In the genomic region with DNA sequence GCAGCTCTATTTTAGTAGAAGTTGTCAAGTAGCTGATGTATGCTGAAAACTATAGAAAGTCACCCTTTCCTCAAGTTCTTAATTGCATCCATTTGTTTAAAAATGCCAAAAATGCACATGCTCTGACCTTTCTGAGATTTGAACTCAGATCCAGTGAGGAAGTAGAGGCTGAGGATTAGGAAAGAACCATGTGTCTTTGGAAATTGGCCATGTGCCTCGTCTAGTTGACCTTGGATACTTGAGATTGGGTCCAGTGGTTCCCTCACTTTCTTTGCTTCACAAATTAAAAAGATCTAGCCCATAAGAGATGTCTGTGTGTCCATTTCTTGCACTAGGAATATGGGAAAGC, we compare ENCODE assay signal across 9 cellular contexts.
DNase-seq lines count a peak whose midpoint lies in the region; ATAC-seq, FAIRE-seq and TF ChIP-seq lines count a peak whose summit lies in the region.
"Had no signal": no experiment of that assay in that cellular context is flagged by ENCODE, and none has a peak within 500 bp of the region (broad histone marks: within the 10 kb centered on the region; RNA-seq: fewer than 3 reads in every experiment).

No MANE protein-coding gene starts in this region.

- intact Hi-C loops in left ventricle myocardium inferior (cut with micrococcal nuclease) (no loop called here), left ventricle myocardium superior (cut with micrococcal nuclease) (no loop called here), GM12878 (cut with micrococcal nuclease; ENCODE audit: unreplicated experiment) (loop anchor here (1.0 to 10.0 kb wide), 2 partner anchors 29 to 290 kb away; partner anchors contain the start of gene MTMR2), vagina (cut with DNase I) (no loop called here), Calu3 (cut with micrococcal nuclease; ENCODE audit: unreplicated experiment) (no loop called here)

- TF ChIP-seq CTCF in left ventricle myocardium inferior (IDR thresholded peaks at IDR 0.05; ENCODE audit: borderline replicate concordance) (no peak), GM12878 (IDR thresholded peaks at IDR 0.05 in 2 of 3, conservative IDR thresholded peaks at IDR 0.05 in 1 of 3; ENCODE audit: control insufficient read depth in 2 of 3, extremely low read depth in 1 of 3, insufficient read depth in 1 of 3, low read depth in 3 of 3, low read length in 3 of 3) (no peak), vagina (IDR thresholded peaks at IDR 0.05) (no peak), Calu3 (IDR thresholded peaks at IDR 0.05; ENCODE audit: unreplicated experiment) (no peak)

- peaks cover 0 to 10% (median 0%) of the 10 kb centered on the region in 3 donors for H3K36me3 Mint-ChIP-seq in naive thymus-derived CD8-positive, alpha-beta T cell
- H3K36me3 Mint-ChIP-seq in Calu3 (ENCODE audit: insufficient read depth, unreplicated experiment), result no peaks in the 10 kb centered on the region
- H3K36me3 Mint-ChIP-seq: neural progenitor cell had no signal

- no peak for ATAC-seq in left ventricle myocardium superior
- no peak for ATAC-seq in GM12878
- ATAC-seq in naive thymus-derived CD8-positive, alpha-beta T cell, result no peak
- no peak for ATAC-seq in HG02852 (IDR thresholded peaks at IDR 0.05; ENCODE audit: unreplicated experiment)

- no peaks in the 10 kb centered on the region for H4K20me1 ChIP-seq in GM12878 (ENCODE audit: control insufficient read depth, insufficient read depth)

- no peak for FAIRE-seq in GM12878 (lab: Jason Lieb, UNC)

- H3K4me1 Mint-ChIP-seq in naive thymus-derived CD8-positive, alpha-beta T cell, result peaks cover 48 to 95% (median 81%) of the 10 kb centered on the region in 4 donors
- peaks cover 47% of the 10 kb centered on the region for H3K4me1 Mint-ChIP-seq in Calu3 (ENCODE audit: low read depth, unreplicated experiment)

- H3K9me3 Mint-ChIP-seq in naive thymus-derived CD8-positive, alpha-beta T cell, result peaks cover 0 to 15% (median 0%) of the 10 kb centered on the region in 9 donors
- no peaks in the 10 kb centered on the region for H3K9me3 Mint-ChIP-seq in Calu3 (ENCODE audit: low read depth, unreplicated experiment)
- H3K9me3 Mint-ChIP-seq: neural progenitor cell had no signal

- CTCF ChIA-PET in GM12878 (lab: Yijun Ruan, JAX), result interaction anchor here (0.7 to 3.0 kb wide), 9 partner anchors 10 to 202 kb away, joined by 3 to 17 read pairs (median 5); partner anchors contain the start of gene MAML2
- CTCF ChIA-PET in Calu3 (lab: Charles Lee), result interaction anchor here (0.6 to 1.7 kb wide), 2 partner anchors 128 to 210 kb away, joined by 3 to 6 read pairs; partner anchors contain the start of gene MAML2

- RAD21 ChIA-PET in GM12878 (lab: Charles Lee; ENCODE audit: unreplicated experiment), result interaction anchor here (0.7 to 3.1 kb wide), 14 partner anchors 14 to 179 kb away, joined by 3 to 21 read pairs (median 4); partner anchors contain the start of gene MAML2

- H3K4me3 ChIP-seq in left ventricle myocardium inferior (no peak overlapping the region), GM12878 (no peak overlapping the region; the same call in 1 of the 2 replicates), vagina (no peak overlapping the region)
- H3K4me3 ChIP-seq: neural progenitor cell had no signal

- BruUV-seq in GM12878 (replicated peaks; lab: Mats Ljungman, UMichigan) (no TSS peak), Calu3 (replicated peaks; lab: Mats Ljungman, UMichigan) (no TSS peak)

- peaks cover 70% of the 10 kb centered on the region for H3K4me1 ChIP-seq in left ventricle myocardium inferior
- H3K4me1 ChIP-seq in GM12878 (ENCODE audit: control insufficient read depth, insufficient read depth, low read length), result peaks cover 38% of the 10 kb centered on the region
- peaks cover 64% of the 10 kb centered on the region for H3K4me1 ChIP-seq in vagina

- DNase-seq in left ventricle myocardium inferior, result no peak
- no peak for DNase-seq in left ventricle myocardium superior
- DNase-seq in GM12878 (ENCODE audit: low read depth, low spot score), result no peak
- DNase-seq in naive thymus-derived CD8-positive, alpha-beta T cell, result no peak
- no peak for DNase-seq in vagina (ENCODE audit: extremely low spot score in 2 of 2)
- no peak for DNase-seq in NCI-H510A (lab: John Stamatoyannopoulos, UW)
- DNase-seq in Calu3, result no peak

- no peaks in the 10 kb centered on the region for H3K27me3 Mint-ChIP-seq in naive thymus-derived CD8-positive, alpha-beta T cell
- no peaks in the 10 kb centered on the region for H3K27me3 Mint-ChIP-seq in Calu3 (ENCODE audit: unreplicated experiment)

- peak overlapping the region; percentile 81 for H3K27ac ChIP-seq in left ventricle myocardium inferior (replicated peaks)
- H3K27ac ChIP-seq in GM12878 (ENCODE audit: control insufficient read depth, insufficient read depth), result peak overlapping the region; percentile 77
- H3K27ac ChIP-seq in vagina, result peak overlapping the region; percentile 91
- H3K27ac ChIP-seq: neural progenitor cell had no signal

- TF ChIP-seq POLR2A in GM12878 (IDR thresholded peaks at IDR 0.05; ENCODE audit: low read depth, low read length) (no peak), vagina (IDR thresholded peaks at IDR 0.05) (no peak)

- no peak overlapping the region for H2AFZ ChIP-seq in GM12878 (ENCODE audit: control insufficient read depth, low read depth, low read length)
- H2AFZ ChIP-seq: neural progenitor cell had no signal

- peak overlapping the region; percentile 64 for H3K4me2 ChIP-seq in GM12878 (ENCODE audit: control insufficient read depth, insufficient read depth)
- H3K4me2 ChIP-seq: neural progenitor cell had no signal

- no peak overlapping the region for H3K9ac ChIP-seq in GM12878 (ENCODE audit: control insufficient read depth, insufficient read depth, low read length)
- H3K9ac ChIP-seq: neural progenitor cell had no signal

- peaks cover 22% of the 10 kb centered on the region for H3K79me2 ChIP-seq in GM12878 (ENCODE audit: control insufficient read depth, insufficient read depth, low read length)

- POLR2A ChIA-PET in GM12878 (lab: Charles Lee), result interaction anchor here (0.6 to 1.6 kb wide), 5 partner anchors 14 to 449 kb away, joined by 3 to 4 read pairs (median 3); no protein-coding TSS in a partner anchor
- POLR2A ChIA-PET in naive thymus-derived CD8-positive, alpha-beta T cell (lab: Charles Lee), result interaction anchor here (0.6 to 3.1 kb wide), 20 partner anchors 9 to 1125 kb away, joined by 3 to 16 read pairs (median 4); partner anchors contain the start of genes ENDOD1 and MAML2

- TF ChIP-seq RAD21 in GM12878 (IDR thresholded peaks at IDR 0.05; ENCODE audit: insufficient read depth, low read depth, low read length), result no peak

- in situ Hi-C loops in GM12878 (cut with MboI), result no loop called here

- WGBS in GM12878 (ENCODE audit: insufficient coverage, insufficient replicate concordance, low lambda C conversion rate, missing lambda C conversion rate), result 87% methylated on average over 1 of the region's 1 CpG

- H3K27ac Mint-ChIP-seq in naive thymus-derived CD8-positive, alpha-beta T cell, result peak overlapping the region; percentile 91 to 99 (median 96)
- H3K27ac Mint-ChIP-seq in Calu3 (ENCODE audit: unreplicated experiment), result no peak overlapping the region
- H3K27ac Mint-ChIP-seq: neural progenitor cell had no signal

- H3K36me3 ChIP-seq in left ventricle myocardium inferior (no peaks in the 10 kb centered on the region), GM12878 (ENCODE audit: control insufficient read depth in 2 of 2, insufficient read depth in 2 of 2, low read length in 1 of 2) (no peaks in the 10 kb centered on the region), vagina (no peaks in the 10 kb centered on the region)
- H3K36me3 ChIP-seq: neural progenitor cell had no signal

- H3K27me3 ChIP-seq in left ventricle myocardium inferior (ENCODE audit: low read depth) (no peaks in the 10 kb centered on the region), GM12878 (replicated peaks in 1 of 2; ENCODE audit: control insufficient read depth in 2 of 2, insufficient read depth in 2 of 2, low read length in 1 of 2) (no peaks in the 10 kb centered on the region), vagina (no peaks in the 10 kb centered on the region)
- H3K27me3 ChIP-seq: neural progenitor cell had no signal

- no peak for TF ChIP-seq EP300 in GM12878 (IDR thresholded peaks at IDR 0.05; ENCODE audit: borderline replicate concordance in 1 of 2, control insufficient read depth in 1 of 2, low read depth in 2 of 2, low read length in 2 of 2)

- H3K4me3 Mint-ChIP-seq in naive thymus-derived CD8-positive, alpha-beta T cell, result peak overlapping the region; percentile 64 to 87 (median 75)
- H3K4me3 Mint-ChIP-seq in Calu3 (ENCODE audit: low read depth, unreplicated experiment), result no peak overlapping the region
- H3K4me3 Mint-ChIP-seq: neural progenitor cell had no signal

- SMC1A ChIA-PET in GM12878 (lab: Charles Lee; ENCODE audit: uncharacterized antibody, unreplicated experiment), result interaction anchor here (0.7 to 3.5 kb wide), 23 partner anchors 9 to 162 kb away, joined by 3 to 18 read pairs (median 4); partner anchors contain the start of gene MAML2

- H3K9me3 ChIP-seq in left ventricle myocardium inferior (replicated peaks), result no peaks in the 10 kb centered on the region
- no peaks in the 10 kb centered on the region for H3K9me3 ChIP-seq in GM12878 (replicated peaks; ENCODE audit: control insufficient read depth, insufficient read depth, low read length)
- no peaks in the 10 kb centered on the region for H3K9me3 ChIP-seq in vagina

TF ChIP-seq in GM12878, 131 proteins besides CTCF, POLR2A, EP300 and RAD21:
- TF ChIP-seq NR2F1 (conservative IDR thresholded peaks at IDR 0.05) (no peak), MXI1 (IDR thresholded peaks at IDR 0.05; ENCODE audit: low read depth, low read length) (0 out of 2 replicates have a peak, but pooled peaks have one; percentile 21)
TF ChIP-seq in GM12878: peak in this region for 1.
